In genomic region chrX:137194164-137194563, GRCh38 we compare ENCODE assay signal across 9 cellular contexts.
DNase-seq lines count a peak whose midpoint lies in the region; ATAC-seq and TF ChIP-seq lines count a peak whose summit lies in the region.
"Had no signal": no experiment of that assay in that cellular context is flagged by ENCODE, and none has a peak within 500 bp of the region (broad histone marks: within the 10 kb centered on the region; RNA-seq: fewer than 3 reads in every experiment).

No MANE protein-coding gene starts in this region.

- no peak overlapping the region for H3K27ac Mint-ChIP-seq in MCF 10A (ENCODE audit: low read depth, unreplicated experiment)

- no peaks in the 10 kb centered on the region for H3K9me3 Mint-ChIP-seq in MCF 10A (ENCODE audit: unreplicated experiment)

- DNase-seq in MCF 10A (ENCODE audit: unreplicated experiment) (peak; percentile 61), breast epithelium (ENCODE audit: low spot score in 2 of 2) (no peak), PC-3 (peak; percentile 72), ecto neural progenitor cell (ENCODE audit: low spot score) (peak; percentile 62), retinal pigment epithelial cell (ENCODE audit: low read depth) (no peak), NCI-H446 treated with DMSO at 0.1 percent for 48 hours (lab: John Stamatoyannopoulos, UW) (no peak), germinal center (ENCODE audit: low spot score) (no peak)

- POLR2A ChIA-PET in MCF 10A (lab: Yijun Ruan, JAX) (interaction anchor here (0.6 kb wide), 1 partner anchor 30 kb away, joined by 3 read pairs; no protein-coding TSS in a partner anchor), PC-3 (lab: Charles Lee; ENCODE audit: unreplicated experiment) (no interaction called here)

- no peaks in the 10 kb centered on the region for H3K79me2 ChIP-seq in PC-3 (ENCODE audit: low read length)

- H3K27me3 Mint-ChIP-seq in MCF 10A (ENCODE audit: insufficient read depth, unreplicated experiment): peaks cover 12% of the 10 kb centered on the region

- CTCF ChIA-PET in MCF 10A (lab: Yijun Ruan, JAX) (interaction anchor here (0.7 to 2.4 kb wide), 15 partner anchors 9 to 319 kb away, joined by 3 to 11 read pairs (median 3); no protein-coding TSS in a partner anchor), PC-3 (lab: Charles Lee) (interaction anchor here (0.6 kb wide), 1 partner anchor 257 kb away, joined by 3 read pairs; no protein-coding TSS in a partner anchor)

- H3K4me1 ChIP-seq in breast epithelium: no peaks in the 10 kb centered on the region
- peaks cover 38% of the 10 kb centered on the region for H3K4me1 ChIP-seq in PC-3 (ENCODE audit: insufficient read depth, low read length)

- no TSS peak for BruUV-seq in MCF 10A (replicated peaks; lab: Mats Ljungman, UMichigan)
- BruUV-seq in PC-3 (replicated peaks; lab: Mats Ljungman, UMichigan): no TSS peak

- H3K27me3 ChIP-seq in breast epithelium (peaks cover 0 to 41% of the 10 kb centered on the region in 2 donors), PC-3 (ENCODE audit: low read length) (no peaks in the 10 kb centered on the region)
- H3K27me3 ChIP-seq: ovary had no signal

- peaks cover 8% of the 10 kb centered on the region for H3K4me1 Mint-ChIP-seq in MCF 10A (ENCODE audit: insufficient read depth, unreplicated experiment)

- H3K9me3 ChIP-seq in breast epithelium (peaks cover 0 to 17% of the 10 kb centered on the region in 2 donors), PC-3 (ENCODE audit: low read length) (no peaks in the 10 kb centered on the region)
- H3K9me3 ChIP-seq: ovary had no signal

- H4K20me1 ChIP-seq in PC-3 (ENCODE audit: low read length): no peaks in the 10 kb centered on the region

- H3K27ac ChIP-seq in breast epithelium (no peak overlapping the region), PC-3 (ENCODE audit: low read length) (no peak overlapping the region)
- H3K27ac ChIP-seq: ovary had no signal

- ATAC-seq in HG02885 (IDR thresholded peaks at IDR 0.05; ENCODE audit: poor library complexity, unreplicated experiment): peak; percentile 68
- peak; percentile 23; the same call in 1 of the 2 replicates for ATAC-seq in PC-3

- TF ChIP-seq CTCF in MCF 10A (IDR thresholded peaks at IDR 0.05; ENCODE audit: unreplicated experiment) (peak; percentile 60), breast epithelium (IDR thresholded peaks at IDR 0.05) (no peak), PC-3 (conservative IDR thresholded peaks at IDR 0.05; ENCODE audit: low read depth, low read length) (peak; percentile 73), retinal pigment epithelial cell (conservative IDR thresholded peaks at IDR 0.05; ENCODE audit: low read depth, low read length) (peak; percentile 27)

- peaks cover 4% of the 10 kb centered on the region for H3F3A ChIP-seq in PC-3 (ENCODE audit: low read length, unreplicated experiment)

- 0 out of 2 replicates have a peak overlapping the region, but pooled peaks have one; percentile 5 for H3K4me2 ChIP-seq in PC-3 (ENCODE audit: low read length)

- H3K36me3 Mint-ChIP-seq in MCF 10A (ENCODE audit: insufficient read depth, unreplicated experiment): no peaks in the 10 kb centered on the region

- H3K4me3 ChIP-seq in breast epithelium (no peak overlapping the region), PC-3 (ENCODE audit: low read length) (no peak overlapping the region), retinal pigment epithelial cell (ENCODE audit: low read length) (no peak overlapping the region)
- H3K4me3 ChIP-seq: ovary had no signal

- no peak for TF ChIP-seq POLR2A in breast epithelium (IDR thresholded peaks at IDR 0.05)

- no peaks in the 10 kb centered on the region for H3K36me3 ChIP-seq in breast epithelium
- no peaks in the 10 kb centered on the region for H3K36me3 ChIP-seq in PC-3 (ENCODE audit: low read depth, low read length)
- H3K36me3 ChIP-seq: ovary had no signal

- H3K9ac ChIP-seq in PC-3 (ENCODE audit: low read length): no peak overlapping the region

- H3K9me2 ChIP-seq in PC-3 (replicated peaks; ENCODE audit: low read length): no peaks in the 10 kb centered on the region

- H2AFZ ChIP-seq in PC-3 (ENCODE audit: low read length): no peak overlapping the region

- intact Hi-C loops in MCF 10A (cut with micrococcal nuclease): loop anchor here (1.0 to 2.0 kb wide), 2 partner anchors 27 to 239 kb away; no protein-coding TSS in a partner anchor
- intact Hi-C loops in breast epithelium (cut with DNase I; ENCODE audit: low total_unique reads): no loop called here
- intact Hi-C loops in PC-3 (cut with micrococcal nuclease): loop anchor here (5.0 to 10.0 kb wide), 2 partner anchors 79 to 142 kb away; no protein-coding TSS in a partner anchor

- H3K4me3 Mint-ChIP-seq in MCF 10A (ENCODE audit: unreplicated experiment): no peak overlapping the region

Comparison
In these comparisons a context has a peak if more than half of its experiments do, and no peak if none do; other contexts are left out.
1. DNase-seq: peak in MCF 10A (single experiment), PC-3 (single experiment) and ecto neural progenitor cell (single experiment); none in breast epithelium (0 of 2), retinal pigment epithelial cell (single experiment), NCI-H446 treated with DMSO at 0.1 percent for 48 hours (single experiment) and germinal center (single experiment).
2. CTCF ChIP-seq: peak in MCF 10A (single experiment), PC-3 (single experiment) and retinal pigment epithelial cell (single experiment); none in breast epithelium (0 of 3).